ENCODE assay signal across 8 cellular contexts in the genomic region with DNA sequence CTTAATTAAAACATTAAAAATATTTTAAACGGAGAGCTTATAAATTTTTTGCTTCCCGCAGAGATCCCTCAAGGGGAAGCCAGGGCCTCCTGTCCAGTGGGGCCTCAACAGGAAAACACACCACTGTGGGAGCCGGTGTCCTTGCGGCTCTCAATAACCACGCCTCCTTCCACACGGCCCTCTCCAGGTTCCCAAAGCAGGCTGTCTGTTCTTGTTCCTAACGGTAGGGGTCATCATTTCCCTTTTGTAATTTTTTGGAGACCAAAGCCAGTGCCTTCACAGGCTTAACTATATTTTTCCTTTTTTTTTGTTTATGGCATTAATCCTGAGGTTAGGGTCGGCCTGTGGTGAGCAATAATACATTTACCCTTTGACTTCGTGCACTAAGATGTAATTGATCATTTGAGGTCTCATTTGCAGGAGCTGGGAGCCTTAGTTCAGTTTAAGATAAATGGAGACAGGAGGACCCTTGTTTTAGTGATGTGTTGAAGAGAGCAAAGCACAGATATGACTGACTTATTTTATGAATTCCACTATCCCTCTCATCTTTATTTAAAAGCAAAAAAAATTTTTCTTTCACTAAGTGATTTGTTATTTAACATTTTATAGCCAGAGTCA.
DNase-seq lines count a peak whose midpoint lies in the region; ATAC-seq and TF ChIP-seq lines count a peak whose summit lies in the region.

No MANE protein-coding gene starts in this region.

- H3K4me3 ChIP-seq in heart right ventricle (no peak overlapping the region), retinal pigment epithelial cell (ENCODE audit: low read length) (no peak overlapping the region)

- H3K27ac Mint-ChIP-seq in activated naive CD8-positive, alpha-beta T cell treated with anti-CD3 and anti-CD28 coated beads for 36 hours: no peak overlapping the region
- H3K27ac Mint-ChIP-seq in activated T-helper 2 cell treated with anti-CD3 and anti-CD28 coated beads, Interferon-gamma antibody, Interleukin-2, Interleukin-4, amounts not matched to agents 10 μg/mL and 5 μg/mL and 100 μg/mL, durations not matched to agents 14 hours and 24 hours and 36 hours: no peak overlapping the region

- TF ChIP-seq CTCF in heart right ventricle (IDR thresholded peaks at IDR 0.05) (peak; percentile 46 to 86 (median 78)), retinal pigment epithelial cell (conservative IDR thresholded peaks at IDR 0.05; ENCODE audit: low read depth, low read length) (peak; percentile 83)

- H3K4me1 ChIP-seq in heart right ventricle: peaks cover 0 to 4% (median 0%) of the 10 kb centered on the region in 9 donors

- ATAC-seq in GM19455 (IDR thresholded peaks at IDR 0.05; ENCODE audit: unreplicated experiment) (peak; percentile 69), heart right ventricle (peak in 7 of 8 donors; percentile 65 to 86 (median 82))

- no peaks in the 10 kb centered on the region for H3K36me3 Mint-ChIP-seq in activated naive CD8-positive, alpha-beta T cell treated with anti-CD3 and anti-CD28 coated beads for 36 hours
- no peaks in the 10 kb centered on the region for H3K36me3 Mint-ChIP-seq in activated T-helper 2 cell treated with anti-CD3 and anti-CD28 coated beads, Interferon-gamma antibody, Interleukin-2, Interleukin-4, amounts not matched to agents 10 μg/mL and 5 μg/mL and 100 μg/mL, durations not matched to agents 14 hours and 24 hours and 36 hours (ENCODE audit: low read depth)

- H3K27me3 Mint-ChIP-seq in activated naive CD8-positive, alpha-beta T cell treated with anti-CD3 and anti-CD28 coated beads for 36 hours: peaks cover 14% of the 10 kb centered on the region
- peaks cover 8% of the 10 kb centered on the region for H3K27me3 Mint-ChIP-seq in activated T-helper 2 cell treated with anti-CD3 and anti-CD28 coated beads, Interferon-gamma antibody, Interleukin-2, Interleukin-4, amounts not matched to agents 10 μg/mL and 5 μg/mL and 100 μg/mL, durations not matched to agents 14 hours and 24 hours and 36 hours (ENCODE audit: low read depth)

- 1% methylated on average over 9 of the region's 9 CpGs for WGBS in heart right ventricle, 2 donors

- H3K27me3 ChIP-seq in heart right ventricle: peaks cover 0 to 8% (median 0%) of the 10 kb centered on the region in 7 donors

- intact Hi-C loops in heart right ventricle (cut with DNase I): loop anchor here in 9 of 10 donors (1.0 to 2.0 kb wide), 2 partner anchors 663 kb away; no protein-coding TSS in a partner anchor
- intact Hi-C loops in activated T-helper 2 cell treated with anti-CD3 and anti-CD28 coated beads, Interferon-gamma antibody, Interleukin-2, Interleukin-4, amounts not matched to agents 10 μg/mL and 5 μg/mL and 100 μg/mL, durations not matched to agents 14 hours and 24 hours and 36 hours (cut with micrococcal nuclease): loop anchor here (2.0 kb wide), 1 partner anchor 661 kb away; no protein-coding TSS in a partner anchor

- no peaks in the 10 kb centered on the region for H3K36me3 ChIP-seq in heart right ventricle

- H3K9me3 Mint-ChIP-seq in activated naive CD8-positive, alpha-beta T cell treated with anti-CD3 and anti-CD28 coated beads for 36 hours: no peaks in the 10 kb centered on the region
- no peaks in the 10 kb centered on the region for H3K9me3 Mint-ChIP-seq in activated T-helper 2 cell treated with anti-CD3 and anti-CD28 coated beads, Interferon-gamma antibody, Interleukin-2, Interleukin-4, amounts not matched to agents 10 μg/mL and 5 μg/mL and 100 μg/mL, durations not matched to agents 14 hours and 24 hours and 36 hours

- no peaks in the 10 kb centered on the region for H3K9me3 ChIP-seq in heart right ventricle

- no peak overlapping the region for H3K27ac ChIP-seq in heart right ventricle

- H3K4me1 Mint-ChIP-seq in activated naive CD8-positive, alpha-beta T cell treated with anti-CD3 and anti-CD28 coated beads for 36 hours: peaks cover 2% of the 10 kb centered on the region
- H3K4me1 Mint-ChIP-seq in activated T-helper 2 cell treated with anti-CD3 and anti-CD28 coated beads, Interferon-gamma antibody, Interleukin-2, Interleukin-4, amounts not matched to agents 10 μg/mL and 5 μg/mL and 100 μg/mL, durations not matched to agents 14 hours and 24 hours and 36 hours (ENCODE audit: low read depth): no peaks in the 10 kb centered on the region

- no peak overlapping the region for H3K4me3 Mint-ChIP-seq in activated naive CD8-positive, alpha-beta T cell treated with anti-CD3 and anti-CD28 coated beads for 36 hours
- H3K4me3 Mint-ChIP-seq in activated T-helper 2 cell treated with anti-CD3 and anti-CD28 coated beads, Interferon-gamma antibody, Interleukin-2, Interleukin-4, amounts not matched to agents 10 μg/mL and 5 μg/mL and 100 μg/mL, durations not matched to agents 14 hours and 24 hours and 36 hours (ENCODE audit: low read depth): no peak overlapping the region

- DNase-seq in DMS153 (lab: John Stamatoyannopoulos, UW) (peak; percentile 21), HPDE6-E6E7 (ENCODE audit: extremely low spot score) (peak; percentile 88), NCI-H774 (lab: John Stamatoyannopoulos, UW) (peak; percentile 58), heart right ventricle (peak; percentile 20 to 51), retinal pigment epithelial cell (ENCODE audit: low read depth) (peak; percentile 23)
- DNase-seq in activated naive CD8-positive, alpha-beta T cell treated with anti-CD3 and anti-CD28 coated beads for 36 hours: peak; percentile 36
- no peak for DNase-seq in activated T-helper 2 cell treated with anti-CD3 and anti-CD28 coated beads, Interferon-gamma antibody, Interleukin-2, Interleukin-4, amounts not matched to agents 10 μg/mL and 5 μg/mL and 100 μg/mL, durations not matched to agents 14 hours and 24 hours and 36 hours (ENCODE audit: low spot score)
